ENCODE assay signal across 10 cellular contexts in genomic region chrX:153106092-153106801, GRCh38. TPM values are rescaled to one million over a fixed set of nuclear protein-coding genes. Genes with fewer than 3 reads are reported as not detected.
DNase-seq lines count a peak whose midpoint lies in the region; ATAC-seq, FAIRE-seq and TF ChIP-seq lines count a peak whose summit lies in the region.
"Not testable (repeated sequence)": the region's sequence is repeated elsewhere in the genome, so short reads cannot be mapped to it uniquely, and the experiment has no call there.
"Had no signal": no experiment of that assay in that cellular context is flagged by ENCODE, and none has a peak within 500 bp of the region (broad histone marks: within the 10 kb centered on the region; RNA-seq: fewer than 3 reads in every experiment).

No MANE protein-coding gene starts in this region.

- H3K4me3 Mint-ChIP-seq in activated naive CD4-positive, alpha-beta T cell treated with anti-CD3 and anti-CD28 coated beads for 36 hours, result not testable (repeated sequence)

- TF ChIP-seq CTCF in DND-41 (IDR thresholded peaks at IDR 0.05; ENCODE audit: borderline replicate concordance, extremely low read depth, low read length, poor library complexity, severe bottlenecking); mucosa of descending colon (IDR thresholded peaks at IDR 0.05): not testable (repeated sequence)

- DNase-seq in DND-41; activated naive CD4-positive, alpha-beta T cell treated with anti-CD3 and anti-CD28 coated beads for 36 hours; mucosa of descending colon: not testable (repeated sequence)
- peak; percentile 25 for DNase-seq in NCI-H748 (lab: John Stamatoyannopoulos, UW; ENCODE audit: unreplicated experiment)

- peak; percentile 5 for FAIRE-seq in colon (lab: Jason Lieb, UNC)

- ATAC-seq in DND-41 (ENCODE audit: insufficient read depth, low read depth) (peak; percentile 90), GM21576 (IDR thresholded peaks at IDR 0.05; ENCODE audit: unreplicated experiment) (peak; percentile 60), mucosa of descending colon (peak; percentile 34)
- peak; percentile 79 to 82 for ATAC-seq in activated CD4-positive, CD25-positive, alpha-beta regulatory T cell treated with anti-CD3 and anti-CD28 coated beads, Interleukin-2, amount 50 U/mL, for 24 hours

- H3K4me3 ChIP-seq in DND-41 (ENCODE audit: low read depth in 1 of 2, low read length in 2 of 2); mucosa of descending colon: not testable (repeated sequence)

- H3K4me1 Mint-ChIP-seq in activated naive CD4-positive, alpha-beta T cell treated with anti-CD3 and anti-CD28 coated beads for 36 hours (ENCODE audit: low read depth), result peaks cover 13% of the 10 kb centered on the region

- not testable (repeated sequence) for H3K9ac ChIP-seq in DND-41 (ENCODE audit: low read depth, low read length)

- not testable (repeated sequence) for H3K9me3 ChIP-seq in DND-41 (ENCODE audit: insufficient read depth, low read length, severe bottlenecking); mucosa of descending colon

- H3K36me3 ChIP-seq in DND-41 (ENCODE audit: insufficient read depth, low read length); mucosa of descending colon (ENCODE audit: low read depth): not testable (repeated sequence)

- CTCF ChIA-PET in activated naive CD4-positive, alpha-beta T cell treated with anti-CD3 and anti-CD28 coated beads for 36 hours (lab: Charles Lee), result not testable (repeated sequence)

- intact Hi-C loops in activated naive CD4-positive, alpha-beta T cell treated with anti-CD3 and anti-CD28 coated beads for 36 hours (cut with micrococcal nuclease); mucosa of descending colon (cut with DNase I, micrococcal nuclease): not testable (repeated sequence)

- H3K27ac ChIP-seq in DND-41 (ENCODE audit: low read length), result not testable (repeated sequence)

- H2AFZ ChIP-seq in DND-41 (ENCODE audit: low read depth, low read length), result not testable (repeated sequence)

- H3K27me3 ChIP-seq in DND-41 (ENCODE audit: insufficient read depth, low read length, poor library complexity), result not testable (repeated sequence)

- H3K4me2 ChIP-seq in DND-41 (ENCODE audit: insufficient read depth, low read length), result not testable (repeated sequence)

- H3K36me3 Mint-ChIP-seq in activated naive CD4-positive, alpha-beta T cell treated with anti-CD3 and anti-CD28 coated beads for 36 hours (ENCODE audit: low read depth), result not testable (repeated sequence)

- peaks cover 22% of the 10 kb centered on the region for H3K9me3 Mint-ChIP-seq in activated naive CD4-positive, alpha-beta T cell treated with anti-CD3 and anti-CD28 coated beads for 36 hours

- not testable (repeated sequence) for H3K79me2 ChIP-seq in DND-41 (ENCODE audit: insufficient read depth, low read length)

- H3K27me3 Mint-ChIP-seq in activated naive CD4-positive, alpha-beta T cell treated with anti-CD3 and anti-CD28 coated beads for 36 hours (ENCODE audit: low read depth), result not testable (repeated sequence)

- H4K20me1 ChIP-seq in DND-41 (ENCODE audit: insufficient read depth, low read length), result not testable (repeated sequence)

- peak overlapping the region; percentile 79 for H3K27ac Mint-ChIP-seq in activated naive CD4-positive, alpha-beta T cell treated with anti-CD3 and anti-CD28 coated beads for 36 hours

- H3K4me1 ChIP-seq in DND-41 (ENCODE audit: insufficient read depth, low read length); mucosa of descending colon (ENCODE audit: low read depth): not testable (repeated sequence)

RNA-seq across cellular contexts. Expression of gene PNMA6A, which starts 34.0 kb away (rescaled TPM):
- total RNA-seq in activated naive CD4-positive, alpha-beta T cell treated with anti-CD3 and anti-CD28 coated beads for 36 hours, result 1 to 10 TPM in 1 of 2 experiments, under 1 TPM in 1; 0.95 to 1.1 TPM
- 1 to 10 TPM in 1 of 3 donors, under 1 TPM in 2; 0.26 to 2.6 (median 0.27) TPM for total RNA-seq in mucosa of descending colon
- total RNA-seq: SJSA1 had no signal

RNA-seq across cellular contexts. Expression of gene PNMA3, which starts 50.0 kb away (rescaled TPM):
- under 1 TPM; 0.69 to 0.98 TPM for total RNA-seq in activated naive CD4-positive, alpha-beta T cell treated with anti-CD3 and anti-CD28 coated beads for 36 hours
- under 1 TPM in 2 of 3 donors, not detected in 1; 0.17 to 0.41 TPM for total RNA-seq in mucosa of descending colon
- total RNA-seq: foreskin keratinocyte, RPMI7951, SJSA1 had no signal

Comparison
In these comparisons a context has a peak if more than half of its experiments do, and no peak if none do; other contexts are left out.
1. ATAC-seq: peak in every context shown above with its lines; median percentile 90 in DND-41; 80 in activated CD4-positive, CD25-positive, alpha-beta regulatory T cell treated with anti-CD3 and anti-CD28 coated beads, Interleukin-2, amount 50 U/mL, for 24 hours; 60 in GM21576; 34 in mucosa of descending colon.